ENCODE assay signal across 1 cellular context in genomic region chr13:73722120-73722519, GRCh38.
TF ChIP-seq lines count a peak whose summit lies in the region.

No MANE protein-coding gene starts in this region.

TF ChIP-seq in H1, 55 proteins besides CTCF, POLR2A, EP300 and RAD21 (continued from another document):
- peak; percentile 33 for TF ChIP-seq CHD7 (IDR thresholded peaks at IDR 0.05; ENCODE audit: insufficient replicate concordance, low read length)
- TF ChIP-seq JUN (IDR thresholded peaks at IDR 0.05; ENCODE audit: low read depth, low read length) = no peak
- no peak for TF ChIP-seq ZNF274 (IDR thresholded peaks at IDR 0.05; ENCODE audit: borderline replicate concordance, extremely low read depth, low read length)
- TF ChIP-seq RBBP5 (IDR thresholded peaks at IDR 0.05; ENCODE audit: borderline replicate concordance, low read depth, low read length) = no peak
